In genomic region chr7:93894426-93894825, GRCh38 we compare ENCODE assay signal across 18 cellular contexts. TPM values are rescaled to one million over a fixed set of nuclear protein-coding genes. Genes with fewer than 3 reads are reported as not detected.
"Had no signal": no experiment of that assay in that cellular context is flagged by ENCODE, and none has a peak within 500 bp of the region (broad histone marks: within the 10 kb centered on the region; RNA-seq: fewer than 3 reads in every experiment).

No MANE protein-coding gene starts in this region.

- H3K4me3 ChIP-seq: adrenal gland, testis had no signal

- ATAC-seq: activated T-helper 17 cell treated with anti-CD3 and anti-CD28 coated beads, Interleukin-2, amount 50 U/mL, for 72 hours; natural killer cell treated with Interleukin-12 subunit alpha and Interleukin-12 subunit beta and Interleukin-15 and Interleukin-18, amount 100 ng/mL, for 72 hours; stimulated activated naive CD8-positive, alpha-beta T cell treated with anti-CD3 and anti-CD28 coated beads, Interleukin-15, Interleukin-2, amounts not matched to agents 100 U/mL and 50 U/mL, for 24 hours; T-cell had no signal

- H3K27me3 ChIP-seq: testis had no signal

- H3K36me3 ChIP-seq: adrenal gland had no signal

- DNase-seq: activated B cell treated with CpG ODN at 0.5 μM for 24 hours; activated CD4-positive, alpha-beta T cell treated with anti-CD3 and anti-CD28 coated beads, Interleukin-2, amount 10 ng/mL, durations not matched to agents 7 days and 5 days; activated naive CD4-positive, alpha-beta T cell treated with anti-CD3 and anti-CD28 coated beads, Interleukin-2, amount 10 ng/mL, durations not matched to agents 7 days and 5 days; activated T-cell treated with anti-CD3 and anti-CD28 coated beads for 4 hours; adrenal gland; cortex of kidney; effector CD8-positive, alpha-beta T cell; occipital lobe; stimulated activated CD4-positive, alpha-beta T cell treated with anti-CD3 and anti-CD28 coated beads, Interleukin-4, amount 100 ng/mL, for 1 hour; stimulated activated CD8-positive, alpha-beta memory T cell treated with anti-CD3 and anti-CD28 coated beads, Interleukin-4, amount 100 ng/mL, for 48 hours; stimulated activated naive CD8-positive, alpha-beta T cell treated with anti-CD3 and anti-CD28 coated beads, Interleukin-15, Interleukin-2, amounts not matched to agents 100 U/mL and 50 U/mL, for 24 hours; T-cell; testis had no signal

- H3K27ac ChIP-seq: epithelial cell of prostate, testis had no signal

- H3K9me3 ChIP-seq: adrenal gland, testis had no signal

RNA-seq across cellular contexts. Expression of gene TFPI2, which starts 3.9 kb away (rescaled TPM):
- total RNA-seq: activated CD4-positive, alpha-beta T cell treated with anti-CD3 and anti-CD28 coated beads, Interleukin-2, amount 10 ng/mL, durations not matched to agents 7 days and 5 days; activated CD8-positive, alpha-beta memory T cell treated with anti-CD3 and anti-CD28 coated beads for 36 hours; natural killer cell treated with Interleukin-12 subunit alpha and Interleukin-12 subunit beta and Interleukin-15 and Interleukin-18, amount 100 ng/mL, for 72 hours had no signal

RNA-seq across cellular contexts. Expression of gene GNGT1, which starts 11.9 kb away (rescaled TPM):
- total RNA-seq: activated B cell treated with CpG ODN at 0.5 μM for 24 hours; activated CD4-positive, alpha-beta T cell treated with anti-CD3 and anti-CD28 coated beads, Interleukin-2, amount 10 ng/mL, durations not matched to agents 7 days and 5 days; activated CD8-positive, alpha-beta memory T cell treated with anti-CD3 and anti-CD28 coated beads for 36 hours; activated T-helper 17 cell treated with anti-CD3 and anti-CD28 coated beads, Interleukin-2, amount 50 U/mL, for 72 hours; adrenal gland; natural killer cell treated with Interleukin-12 subunit alpha and Interleukin-12 subunit beta and Interleukin-15 and Interleukin-18, amount 100 ng/mL, for 72 hours; occipital lobe; pulmonary artery endothelial cell; T-cell; testis had no signal
- polyA plus RNA-seq: adrenal gland had no signal

RNA-seq across cellular contexts. Expression of gene GNG11, which starts 27.1 kb away (rescaled TPM):
- total RNA-seq: activated CD4-positive, alpha-beta T cell treated with anti-CD3 and anti-CD28 coated beads, Interleukin-2, amount 10 ng/mL, durations not matched to agents 7 days and 5 days; activated CD8-positive, alpha-beta memory T cell treated with anti-CD3 and anti-CD28 coated beads for 36 hours; activated T-helper 17 cell treated with anti-CD3 and anti-CD28 coated beads, Interleukin-2, amount 50 U/mL, for 72 hours; natural killer cell treated with Interleukin-12 subunit alpha and Interleukin-12 subunit beta and Interleukin-15 and Interleukin-18, amount 100 ng/mL, for 72 hours had no signal
